In the genomic region with DNA sequence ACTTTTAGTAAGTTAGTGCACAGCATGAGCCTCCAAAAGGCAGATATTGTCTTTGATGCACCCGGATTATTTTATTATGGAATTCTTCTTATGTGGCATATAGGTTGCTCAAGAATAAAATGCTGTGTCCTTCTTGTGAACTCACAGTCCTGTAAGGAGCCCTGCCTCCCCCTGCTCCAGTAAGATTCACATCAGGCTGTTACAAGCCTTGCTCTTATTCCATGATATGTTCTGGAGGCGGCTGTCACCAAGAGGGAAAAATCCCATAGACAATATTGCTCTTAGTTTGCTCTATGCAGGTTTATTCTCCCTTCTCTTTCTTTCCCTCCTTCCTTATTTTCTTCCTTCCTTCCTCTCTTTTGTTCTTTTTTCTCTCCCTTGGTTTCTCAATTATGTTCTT, we compare ENCODE assay signal across 3 cellular contexts.
"Had no signal": no experiment of that assay in that cellular context is flagged by ENCODE, and none has a peak within 500 bp of the region (broad histone marks: within the 10 kb centered on the region; RNA-seq: fewer than 3 reads in every experiment).

No MANE protein-coding gene starts in this region.

- DNase-seq: GDM1, GF-D8 had no signal

- H3K4me3 ChIP-seq: GM12878 had no signal
